Comparison of ENCODE assay signal across 34 cellular contexts in genomic region chr13:86831084-86831483, GRCh38.
"Had no signal": no experiment of that assay in that cellular context is flagged by ENCODE, and none has a peak within 500 bp of the region (broad histone marks: within the 10 kb centered on the region; RNA-seq: fewer than 3 reads in every experiment).

No MANE protein-coding gene starts in this region.

- H3K4me3 ChIP-seq: adrenal gland, body of pancreas, esophagus squamous epithelium, gastroesophageal sphincter, heart right ventricle had no signal

- H3K4me3 Mint-ChIP-seq: activated CD4-positive, alpha-beta T cell treated with anti-CD3 and anti-CD28 coated beads, Interleukin-2, amount 10 ng/mL, durations not matched to agents 7 days and 5 days; activated CD8-positive, alpha-beta memory T cell treated with anti-CD3 and anti-CD28 coated beads, Interleukin-2, amount 10 ng/mL, durations not matched to agents 7 days and 5 days; activated CD8-positive, alpha-beta T cell treated with anti-CD3 and anti-CD28 coated beads, Interleukin-2, amount 10 ng/mL, durations not matched to agents 7 days and 5 days; activated naive CD4-positive, alpha-beta T cell treated with anti-CD3 and anti-CD28 coated beads for 36 hours; activated naive CD4-positive, alpha-beta T cell treated with anti-CD3 and anti-CD28 coated beads, Interleukin-2, amount 50 U/mL, for 24 hours; activated naive CD8-positive, alpha-beta T cell treated with anti-CD3 and anti-CD28 coated beads for 36 hours; activated naive CD8-positive, alpha-beta T cell treated with anti-CD3 and anti-CD28 coated beads, Interleukin-2, amount 50 U/mL, for 24 hours; activated T-helper 1 cell treated with anti-CD3 and anti-CD28 coated beads, Interleukin-12 subunit alpha, Interleukin-12 subunit beta, Interleukin-2, Interleukin-4 antibody, amounts not matched to agents 30 ng/mL and 10 ng/mL and 1 ng/mL, durations not matched to agents 14 hours and 24 hours and 36 hours; T-cell; T-helper 17 cell; T-helper 2 cell treated with Interferon-gamma antibody and Interleukin-4, amounts not matched to agents 5 μg/mL and 100 μg/mL, for 36 hours; WTC11 had no signal

- H3K36me3 Mint-ChIP-seq: activated CD8-positive, alpha-beta memory T cell treated with anti-CD3 and anti-CD28 coated beads, Interleukin-2, amount 10 ng/mL, durations not matched to agents 7 days and 5 days; activated naive CD4-positive, alpha-beta T cell treated with anti-CD3 and anti-CD28 coated beads, Interleukin-2, amount 50 U/mL, for 24 hours; activated naive CD8-positive, alpha-beta T cell treated with anti-CD3 and anti-CD28 coated beads for 36 hours; T-cell had no signal

- H3K27me3 Mint-ChIP-seq: activated CD4-positive, alpha-beta T cell treated with anti-CD3 and anti-CD28 coated beads, Interleukin-2, amount 10 ng/mL, durations not matched to agents 7 days and 5 days; activated CD8-positive, alpha-beta memory T cell treated with anti-CD3 and anti-CD28 coated beads, Interleukin-2, amount 10 ng/mL, durations not matched to agents 7 days and 5 days; activated naive CD4-positive, alpha-beta T cell treated with anti-CD3 and anti-CD28 coated beads, Interleukin-2, amount 50 U/mL, for 24 hours; activated naive CD8-positive, alpha-beta T cell treated with anti-CD3 and anti-CD28 coated beads for 36 hours; activated naive CD8-positive, alpha-beta T cell treated with anti-CD3 and anti-CD28 coated beads, Interleukin-2, amount 50 U/mL, for 24 hours; T-cell; T-helper 17 cell had no signal

- DNase-seq: activated CD4-positive, alpha-beta T cell treated with anti-CD3 and anti-CD28 coated beads for 1 hour; activated CD4-positive, alpha-beta T cell treated with anti-CD3 and anti-CD28 coated beads for 4 hours; activated CD4-positive, alpha-beta T cell treated with anti-CD3 and anti-CD28 coated beads, Interleukin-2, amount 10 ng/mL, durations not matched to agents 7 days and 5 days; activated CD4-positive, alpha-beta T cell treated with anti-CD3 and anti-CD28 coated beads, Interleukin-2, amount 50 U/mL, for 4 hours; activated CD8-positive, alpha-beta memory T cell treated with anti-CD3 and anti-CD28 coated beads, Interleukin-2, amount 10 ng/mL, durations not matched to agents 7 days and 5 days; activated CD8-positive, alpha-beta memory T cell treated with anti-CD3 and anti-CD28 coated beads, Interleukin-2, amount 50 U/mL, for 4 hours; activated CD8-positive, alpha-beta T cell treated with anti-CD3 and anti-CD28 coated beads, Interleukin-2, amount 10 ng/mL, durations not matched to agents 7 days and 5 days; activated effector memory CD4-positive, alpha-beta T cell treated with anti-CD3 and anti-CD28 coated beads, Interleukin-2, amount 50 U/mL, for 16 hours; activated naive CD4-positive, alpha-beta T cell treated with anti-CD3 and anti-CD28 coated beads for 36 hours; activated naive CD8-positive, alpha-beta T cell treated with anti-CD3 and anti-CD28 coated beads for 36 hours; activated naive CD8-positive, alpha-beta T cell treated with anti-CD3 and anti-CD28 coated beads, Interleukin-2, amount 50 U/mL, for 24 hours; activated T-cell treated with anti-CD3 and anti-CD28 coated beads, Interleukin-2, amount 50 U/mL, for 1 hour; activated T-cell treated with anti-CD3 and anti-CD28 coated beads, Interleukin-2, amount 50 U/mL, for 48 hours; adrenal gland; amygdala; aorta; body of pancreas; caudate nucleus; cortex of kidney; dermis blood vessel endothelial cell; effector CD4-positive, alpha-beta T cell; esophagus squamous epithelium; foreskin melanocyte; heart right ventricle; T-cell; T-helper 17 cell had no signal

- H3K27ac ChIP-seq: adrenal gland, body of pancreas, epithelial cell of prostate, esophagus squamous epithelium, gastroesophageal sphincter, heart right ventricle, VCaP had no signal

- H3K36me3 ChIP-seq: adrenal gland, esophagus squamous epithelium, gastroesophageal sphincter, heart right ventricle had no signal

- ATAC-seq: activated CD8-positive, alpha-beta memory T cell treated with anti-CD3 and anti-CD28 coated beads, Interleukin-2, amount 10 ng/mL, durations not matched to agents 7 days and 5 days; activated CD8-positive, alpha-beta T cell treated with anti-CD3 and anti-CD28 coated beads, Interleukin-2, amount 10 ng/mL, durations not matched to agents 7 days and 5 days; activated naive CD8-positive, alpha-beta T cell treated with anti-CD3 and anti-CD28 coated beads, Interleukin-2, amount 50 U/mL, for 24 hours; body of pancreas; gastroesophageal sphincter; heart right ventricle; T-cell; T-helper 17 cell; WTC11 had no signal

- H3K4me1 ChIP-seq: adrenal gland, body of pancreas, esophagus squamous epithelium, gastroesophageal sphincter, heart right ventricle had no signal

- H3K27ac Mint-ChIP-seq: activated CD4-positive, alpha-beta T cell treated with anti-CD3 and anti-CD28 coated beads, Interleukin-2, amount 10 ng/mL, durations not matched to agents 7 days and 5 days; activated CD8-positive, alpha-beta memory T cell treated with anti-CD3 and anti-CD28 coated beads, Interleukin-2, amount 10 ng/mL, durations not matched to agents 7 days and 5 days; activated CD8-positive, alpha-beta T cell treated with anti-CD3 and anti-CD28 coated beads, Interleukin-2, amount 10 ng/mL, durations not matched to agents 7 days and 5 days; activated naive CD4-positive, alpha-beta T cell treated with anti-CD3 and anti-CD28 coated beads for 36 hours; activated naive CD4-positive, alpha-beta T cell treated with anti-CD3 and anti-CD28 coated beads, Interleukin-2, amount 50 U/mL, for 24 hours; activated naive CD8-positive, alpha-beta T cell treated with anti-CD3 and anti-CD28 coated beads for 36 hours; activated naive CD8-positive, alpha-beta T cell treated with anti-CD3 and anti-CD28 coated beads, Interleukin-2, amount 50 U/mL, for 24 hours; activated T-helper 1 cell treated with anti-CD3 and anti-CD28 coated beads, Interleukin-12 subunit alpha, Interleukin-12 subunit beta, Interleukin-2, Interleukin-4 antibody, amounts not matched to agents 30 ng/mL and 10 ng/mL and 1 ng/mL, durations not matched to agents 14 hours and 24 hours and 36 hours; activated T-helper 2 cell treated with anti-CD3 and anti-CD28 coated beads, Interferon-gamma antibody, Interleukin-2, Interleukin-4, amounts not matched to agents 10 μg/mL and 5 μg/mL and 100 μg/mL, durations not matched to agents 14 hours and 24 hours and 36 hours; T-cell; T-helper 17 cell; T-helper 2 cell treated with Interferon-gamma antibody and Interleukin-4, amounts not matched to agents 5 μg/mL and 100 μg/mL, for 36 hours; WTC11 had no signal

- H3K4me1 Mint-ChIP-seq: activated CD4-positive, alpha-beta T cell treated with anti-CD3 and anti-CD28 coated beads, Interleukin-2, amount 10 ng/mL, durations not matched to agents 7 days and 5 days; activated CD8-positive, alpha-beta memory T cell treated with anti-CD3 and anti-CD28 coated beads, Interleukin-2, amount 10 ng/mL, durations not matched to agents 7 days and 5 days; activated naive CD4-positive, alpha-beta T cell treated with anti-CD3 and anti-CD28 coated beads, Interleukin-2, amount 50 U/mL, for 24 hours; activated naive CD8-positive, alpha-beta T cell treated with anti-CD3 and anti-CD28 coated beads for 36 hours; activated naive CD8-positive, alpha-beta T cell treated with anti-CD3 and anti-CD28 coated beads, Interleukin-2, amount 50 U/mL, for 24 hours; T-cell; T-helper 17 cell had no signal

- H3K27me3 ChIP-seq: adrenal gland, body of pancreas, esophagus squamous epithelium, gastroesophageal sphincter, heart right ventricle had no signal

- H3K9me3 ChIP-seq: adrenal gland, body of pancreas had no signal
